In the genomic region with DNA sequence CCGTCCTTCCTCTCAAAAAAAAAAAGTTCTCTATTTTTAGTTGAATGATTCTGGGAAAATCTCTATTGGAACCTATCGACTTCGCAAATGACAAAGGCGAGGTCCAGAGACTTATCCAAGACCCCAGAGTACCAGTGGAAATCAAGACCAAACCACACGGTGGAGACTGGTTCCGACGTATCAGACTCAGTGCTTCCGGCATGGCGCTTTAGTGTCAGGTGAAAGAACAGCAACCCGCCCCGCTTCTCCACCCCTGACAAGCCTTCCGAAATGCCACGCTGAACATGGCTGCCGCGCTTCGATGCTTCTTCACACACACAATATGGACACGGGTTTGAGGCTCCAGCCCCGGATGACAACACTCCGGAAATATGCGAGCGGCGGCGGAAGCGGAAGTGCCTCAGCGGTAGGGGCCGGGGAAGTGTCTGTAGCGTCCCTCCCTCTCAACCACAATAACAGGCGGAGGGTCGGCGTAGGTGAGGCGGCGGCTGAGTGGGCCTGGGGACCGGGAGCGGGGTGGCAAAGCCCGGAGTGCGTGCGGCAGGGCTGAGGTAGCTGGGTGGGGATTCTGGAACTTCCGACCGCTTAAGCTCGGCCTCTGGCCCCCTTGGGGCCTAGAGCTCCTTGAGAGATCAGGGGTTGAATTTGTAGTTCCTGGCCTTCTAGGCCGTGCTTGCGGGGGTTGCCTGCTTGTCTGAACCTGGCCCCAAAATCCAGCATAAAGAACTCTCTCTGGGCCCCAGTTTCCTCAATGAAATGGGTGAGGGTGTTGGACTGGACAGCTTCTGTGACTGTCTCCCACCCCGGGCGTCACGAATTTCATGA, we compare ENCODE assay signal across 1 cellular context.
TF ChIP-seq lines count a peak whose summit lies in the region.

A gene with protein sequence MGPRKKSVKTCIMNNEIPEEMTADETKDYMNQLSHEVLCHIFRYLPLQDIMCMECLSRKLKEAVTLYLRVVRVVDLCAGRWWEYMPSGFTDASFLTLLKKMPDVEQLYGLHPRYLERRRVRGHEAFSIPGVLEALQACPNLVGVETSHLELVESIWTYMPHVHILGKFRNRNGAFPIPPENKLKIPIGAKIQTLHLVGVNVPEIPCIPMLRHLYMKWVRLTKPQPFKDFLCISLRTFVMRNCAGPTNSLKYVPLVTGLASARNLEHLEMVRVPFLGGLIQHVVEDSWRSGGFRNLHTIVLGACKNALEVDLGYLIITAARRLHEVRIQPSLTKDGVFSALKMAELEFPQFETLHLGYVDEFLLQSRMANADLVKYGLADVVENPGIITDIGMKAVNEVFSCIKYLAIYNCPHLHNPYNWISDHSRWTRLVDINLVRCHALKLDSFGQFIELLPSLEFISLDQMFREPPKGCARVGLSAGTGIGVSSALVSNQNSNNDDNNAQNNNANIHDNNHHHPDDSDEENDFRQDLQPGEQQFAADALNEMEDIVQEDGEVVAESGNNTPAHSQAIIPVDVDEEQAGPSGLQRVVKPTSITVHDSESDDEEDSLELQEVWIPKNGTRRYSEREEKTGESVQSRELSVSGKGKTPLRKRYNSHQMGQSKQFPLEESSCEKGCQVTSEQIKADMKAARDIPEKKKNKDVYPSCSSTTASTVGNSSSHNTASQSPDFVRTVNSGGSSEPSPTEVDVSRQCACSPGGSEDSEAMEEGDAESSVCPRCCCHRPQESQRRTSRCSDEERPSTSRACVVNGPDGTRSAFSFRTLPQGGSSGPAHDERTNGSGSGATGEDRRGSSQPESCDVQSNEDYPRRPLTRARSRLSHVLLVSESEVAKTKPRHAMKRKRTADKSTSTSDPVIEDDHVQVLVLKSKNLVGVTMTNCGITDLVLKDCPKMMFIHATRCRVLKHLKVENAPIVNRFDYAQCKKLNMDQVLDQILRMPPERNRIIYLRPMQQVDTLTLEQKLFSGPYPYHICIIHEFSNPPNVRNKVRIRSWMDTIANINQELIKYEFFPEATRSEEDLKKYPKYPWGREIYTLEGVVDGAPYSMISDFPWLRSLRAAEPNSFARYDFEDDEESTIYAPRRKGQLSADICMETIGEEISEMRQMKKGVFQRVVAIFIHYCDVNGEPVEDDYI (plus strand): TSS at position 395 of the 825 bp plus-strand sequence. CDS start 10,819 bp downstream, outside the sequence.

TF ChIP-seq in K562, 482 proteins besides CTCF, POLR2A, EP300 and RAD21 (continued from another document and continues in another):
- TF ChIP-seq ZBTB49 (CRISPR knock-in tag; IDR thresholded peaks at IDR 0.05; ENCODE audit: borderline replicate concordance) (no peak), IFI16 (CRISPR knock-in tag; IDR thresholded peaks at IDR 0.05) (no peak), YY1 (IDR thresholded peaks at IDR 0.05; ENCODE audit: borderline replicate concordance in 1 of 3, control insufficient read depth in 1 of 3, extremely low read depth in 1 of 3, insufficient read depth in 3 of 3, insufficient read length in 1 of 3, insufficient replicate concordance in 2 of 3, low read depth in 1 of 3, low read length in 2 of 3) (peak; percentile 98 to 100 (median 100)), SIN3A (IDR thresholded peaks at IDR 0.05; ENCODE audit: borderline replicate concordance in 2 of 2, control insufficient read depth in 1 of 2, low read depth in 2 of 2, low read length in 2 of 2) (peak in 1 of 2 experiments; percentile 77; a peak in 3 of 4 replicates), BRD4 (IDR thresholded peaks at IDR 0.05) (no peak; the same call in 1 of the 2 replicates), MYBL2 (IDR thresholded peaks at IDR 0.05; ENCODE audit: low read depth) (no peak), MYBL2 (CRISPR knock-in tag; IDR thresholded peaks at IDR 0.05; ENCODE audit: borderline replicate concordance) (no peak), ZNF583 (CRISPR knock-in tag; IDR thresholded peaks at IDR 0.05) (no peak), ZC3H11A (IDR thresholded peaks at IDR 0.05; ENCODE audit: low read depth, low read length) (0 out of 2 replicates have a peak, but pooled peaks have one; percentile 21), PHB (CRISPR knock-in tag; IDR thresholded peaks at IDR 0.05) (0 out of 2 replicates have a peak, but pooled peaks have one; percentile 66), TBP (optimal IDR thresholded peaks at IDR 0.05; ENCODE audit: low read depth, low read length) (peak; percentile 90), ELF1 (tag; IDR thresholded peaks at IDR 0.05) (peak; percentile 98), ZNF140 (CRISPR knock-in tag; IDR thresholded peaks at IDR 0.05) (no peak), ZNF121 (CRISPR knock-in tag; conservative IDR thresholded peaks at IDR 0.05) (no peak), SNRNP70 (optimal IDR thresholded peaks at IDR 0.05; ENCODE audit: low read depth, low read length) (no peak), SMARCE1 (IDR thresholded peaks at IDR 0.05) (0 out of 2 replicates have a peak, but pooled peaks have one; percentile 23), ZNF609 (CRISPR knock-in tag; IDR thresholded peaks at IDR 0.05; ENCODE audit: borderline replicate concordance) (0 out of 2 replicates have a peak, but pooled peaks have one; percentile 25), NFRKB (IDR thresholded peaks at IDR 0.05; ENCODE audit: low read depth) (peak; percentile 92), ETV6 (IDR thresholded peaks at IDR 0.05; ENCODE audit: borderline replicate concordance in 1 of 2, low read depth in 2 of 2, low read length in 1 of 2) (peak; percentile 45 to 46; a peak in 2 of 4 replicates), ETV6 (CRISPR knock-in tag; IDR thresholded peaks at IDR 0.05; ENCODE audit: borderline replicate concordance) (no peak), C11orf30 (IDR thresholded peaks at IDR 0.05; ENCODE audit: low read depth) (peak; percentile 75), MTF1 (CRISPR knock-in tag; IDR thresholded peaks at IDR 0.05; ENCODE audit: borderline replicate concordance) (no peak), NR2C2 (CRISPR knock-in tag; IDR thresholded peaks at IDR 0.05) (no peak; the same call in 1 of the 2 replicates), NR2C2 (tag; IDR thresholded peaks at IDR 0.05) (peak; percentile 95), TARDBP (IDR thresholded peaks at IDR 0.05) (peak; percentile 33; the same call in 1 of the 2 replicates), HMBOX1 (IDR thresholded peaks at IDR 0.05) (no peak; the same call in 1 of the 2 replicates), ZNF311 (CRISPR knock-in tag; IDR thresholded peaks at IDR 0.05) (no peak), RB1 (IDR thresholded peaks at IDR 0.05; ENCODE audit: low read depth) (no peak; the same call in 1 of the 2 replicates), FOXA3 (CRISPR knock-in tag; conservative IDR thresholded peaks at IDR 0.05 in 1 of 2, IDR thresholded peaks at IDR 0.05 in 1 of 2) (no peak), BRF1 (IDR thresholded peaks at IDR 0.05; ENCODE audit: borderline replicate concordance, extremely low read depth, insufficient read length) (no peak), TRIM28 (IDR thresholded peaks at IDR 0.05) (no peak), THRA (IDR thresholded peaks at IDR 0.05) (no peak), ZNF23 (CRISPR knock-in tag; IDR thresholded peaks at IDR 0.05) (no peak), POLR2G (IDR thresholded peaks at IDR 0.05; ENCODE audit: low read depth, low read length) (peak; percentile 93), HOXB6 (CRISPR knock-in tag; IDR thresholded peaks at IDR 0.05; ENCODE audit: borderline replicate concordance) (no peak), KAT7 (CRISPR knock-in tag; IDR thresholded peaks at IDR 0.05; ENCODE audit: borderline replicate concordance) (peak; percentile 71; the same call in 1 of the 2 replicates), CXXC5 (CRISPR knock-in tag; IDR thresholded peaks at IDR 0.05) (peak; percentile 68), ZNF134 (CRISPR knock-in tag; conservative IDR thresholded peaks at IDR 0.05) (no peak), SP1 (CRISPR knock-in tag; IDR thresholded peaks at IDR 0.05) (peak; percentile 66), GABPA (tag; conservative IDR thresholded peaks at IDR 0.05; ENCODE audit: low read depth) (peak; percentile 97), ZBTB17 (CRISPR knock-in tag; IDR thresholded peaks at IDR 0.05) (no peak), NEUROD1 (IDR thresholded peaks at IDR 0.05; ENCODE audit: borderline replicate concordance, low read depth, low read length, partially characterized antibody) (peak; percentile 29), ZNF165 (CRISPR knock-in tag; IDR thresholded peaks at IDR 0.05; ENCODE audit: borderline replicate concordance) (no peak), ZNF431 (CRISPR knock-in tag; IDR thresholded peaks at IDR 0.05) (no peak), HCFC1 (IDR thresholded peaks at IDR 0.05; ENCODE audit: low read depth, low read length) (peak; percentile 97), ZNF133 (CRISPR knock-in tag; IDR thresholded peaks at IDR 0.05) (no peak), SAP30 (IDR thresholded peaks at IDR 0.05; ENCODE audit: borderline replicate concordance, insufficient read depth, low read depth, low read length, poor library complexity, severe bottlenecking) (peak; percentile 88)
- TF ChIP-seq, protein P1, sequence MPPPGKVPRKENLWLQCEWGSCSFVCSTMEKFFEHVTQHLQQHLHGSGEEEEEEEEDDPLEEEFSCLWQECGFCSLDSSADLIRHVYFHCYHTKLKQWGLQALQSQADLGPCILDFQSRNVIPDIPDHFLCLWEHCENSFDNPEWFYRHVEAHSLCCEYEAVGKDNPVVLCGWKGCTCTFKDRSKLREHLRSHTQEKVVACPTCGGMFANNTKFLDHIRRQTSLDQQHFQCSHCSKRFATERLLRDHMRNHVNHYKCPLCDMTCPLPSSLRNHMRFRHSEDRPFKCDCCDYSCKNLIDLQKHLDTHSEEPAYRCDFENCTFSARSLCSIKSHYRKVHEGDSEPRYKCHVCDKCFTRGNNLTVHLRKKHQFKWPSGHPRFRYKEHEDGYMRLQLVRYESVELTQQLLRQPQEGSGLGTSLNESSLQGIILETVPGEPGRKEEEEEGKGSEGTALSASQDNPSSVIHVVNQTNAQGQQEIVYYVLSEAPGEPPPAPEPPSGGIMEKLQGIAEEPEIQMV (tag; conservative IDR thresholded peaks at IDR 0.05; ENCODE audit: low read depth), result no peak
